ENCODE assay signal across 8 cellular contexts in genomic region chr12:123267335-123267920, GRCh38. TPM values are rescaled to one million over a fixed set of nuclear protein-coding genes. Genes with fewer than 3 reads are reported as not detected.
A peak's percentile ranks its signal among the peaks of the same experiment; 100 is the strongest.
DNase-seq lines count a peak whose midpoint lies in the region; ATAC-seq and TF ChIP-seq lines count a peak whose summit lies in the region.
"Had no signal": no experiment of that assay in that cellular context is flagged by ENCODE, and none has a peak within 500 bp of the region (broad histone marks: within the 10 kb centered on the region; RNA-seq: fewer than 3 reads in every experiment).

No MANE protein-coding gene starts in this region.

- WGBS in mesendoderm (ENCODE audit: extremely low coverage, insufficient coverage, low lambda C conversion rate): no CpG with 5 or more reads among the region's 7 CpGs
- 75 to 91% (median 82%) methylated on average over 5 to 7 of the region's 7 CpGs for WGBS in spleen, 5 donors
- 95% methylated on average over 3 of the region's 7 CpGs for WGBS in right lobe of liver (ENCODE audit: insufficient coverage, low coverage, low lambda C conversion rate, missing lambda C conversion rate)

- no peak overlapping the region for H3K4me2 ChIP-seq in mesendoderm (ENCODE audit: low read length)

- H2AK5ac ChIP-seq in mesendoderm (ENCODE audit: low read length): no peak overlapping the region

- H3K36me3 ChIP-seq in adipocyte (ENCODE audit: control insufficient read depth, insufficient read depth, low read length, severe bottlenecking) (peaks cover 22% of the 10 kb centered on the region), mesendoderm (ENCODE audit: control insufficient read depth, insufficient read depth, low read length) (peaks cover 10% of the 10 kb centered on the region), spleen (peaks cover 0 to 48% (median 2%) of the 10 kb centered on the region in 6 donors), right lobe of liver (peaks cover 0 to 4% (median under 1%) of the 10 kb centered on the region in 4 donors)

- no peak for TF ChIP-seq CTCF in HL-60 (IDR thresholded peaks at IDR 0.05; ENCODE audit: insufficient read depth, low read length)
- no peak for TF ChIP-seq CTCF in spleen (IDR thresholded peaks at IDR 0.05 in 8 of 11, conservative IDR thresholded peaks at IDR 0.05 in 3 of 11)
- TF ChIP-seq CTCF in right lobe of liver (IDR thresholded peaks at IDR 0.05): no peak

- peaks cover 14% of the 10 kb centered on the region for H3K79me1 ChIP-seq in mesendoderm (ENCODE audit: low read length)

- H3K27ac ChIP-seq in HL-60 (replicated peaks): peak overlapping the region; percentile 38
- H3K27ac ChIP-seq in mesendoderm (ENCODE audit: low read depth, low read length): no peak overlapping the region
- H3K27ac ChIP-seq in spleen: peak overlapping the region in 7 of 8 donors; percentile 42 to 86 (median 71)
- no peak overlapping the region for H3K27ac ChIP-seq in right lobe of liver

- no peak overlapping the region for H3K4ac ChIP-seq in mesendoderm (ENCODE audit: low read depth, low read length)

- intact Hi-C loops in spleen (cut with DNase I; ENCODE audit: low total_unique reads): no loop called here
- intact Hi-C loops in right lobe of liver (cut with DNase I): no loop called here

- H2BK5ac ChIP-seq in mesendoderm (ENCODE audit: low read length): no peak overlapping the region

- no peak overlapping the region for H3K9ac ChIP-seq in adipocyte (ENCODE audit: low read length)
- peak overlapping the region; percentile 16 for H3K9ac ChIP-seq in mesendoderm (ENCODE audit: low read length)

- no peaks in the 10 kb centered on the region for H3K9me3 ChIP-seq in adipocyte (ENCODE audit: control insufficient read depth, low read length)
- no peaks in the 10 kb centered on the region for H3K9me3 ChIP-seq in spleen
- H3K9me3 ChIP-seq in right lobe of liver: no peaks in the 10 kb centered on the region

- no peak overlapping the region for H2BK15ac ChIP-seq in mesendoderm (replicated peaks; ENCODE audit: low read depth)

- H3K79me2 ChIP-seq in mesendoderm (ENCODE audit: control insufficient read depth, insufficient read depth, low read length): peaks cover 66% of the 10 kb centered on the region

- H2BK120ac ChIP-seq in mesendoderm (ENCODE audit: low read depth, low read length): no peak overlapping the region

- H4K5ac ChIP-seq in mesendoderm (ENCODE audit: low read length): no peak overlapping the region

- H3K4me3 ChIP-seq in HL-60 (replicated peaks; ENCODE audit: insufficient read depth, low read length): no peak overlapping the region
- no peak overlapping the region for H3K4me3 ChIP-seq in adipocyte (ENCODE audit: low read length)
- H3K4me3 ChIP-seq in mesendoderm (ENCODE audit: low read length): no peak overlapping the region
- H3K4me3 ChIP-seq in spleen: peak overlapping the region in 1 of 8 donors; percentile 70
- H3K4me3 ChIP-seq in right lobe of liver: no peak overlapping the region

- peak overlapping the region; percentile 24 for H3K23ac ChIP-seq in mesendoderm (ENCODE audit: low read length)

- ATAC-seq in right lobe of liver: no peak

- H3K27me3 ChIP-seq in HL-60 (ENCODE audit: insufficient read depth, poor library complexity, severe bottlenecking): no peaks in the 10 kb centered on the region
- no peaks in the 10 kb centered on the region for H3K27me3 ChIP-seq in adipocyte (replicated peaks; ENCODE audit: control insufficient read depth, insufficient read depth, low read length)
- H3K27me3 ChIP-seq in mesendoderm (ENCODE audit: insufficient read depth, low read length, poor library complexity): no peaks in the 10 kb centered on the region
- peaks cover 0 to 3% (median 0%) of the 10 kb centered on the region in 7 donors for H3K27me3 ChIP-seq in spleen (replicated peaks in 1 of 7)
- no peaks in the 10 kb centered on the region for H3K27me3 ChIP-seq in right lobe of liver

- peaks cover 15% of the 10 kb centered on the region for H3K4me1 ChIP-seq in adipocyte (ENCODE audit: control insufficient read depth, insufficient read depth, low read length)
- no peaks in the 10 kb centered on the region for H3K4me1 ChIP-seq in mesendoderm (ENCODE audit: control insufficient read depth, low read depth, low read length)
- peaks cover 28 to 45% (median 38%) of the 10 kb centered on the region in 6 donors for H3K4me1 ChIP-seq in spleen
- peaks cover 0 to 9% (median 3%) of the 10 kb centered on the region in 4 donors for H3K4me1 ChIP-seq in right lobe of liver

- DNase-seq in HL-60 (ENCODE audit: low read depth in 1 of 2, low spot score in 1 of 2) (no peak), adipocyte (ENCODE audit: low read depth) (peak; percentile 13), mesendoderm (no peak), spleen (no peak), UCSD-AML1 (lab: John Stamatoyannopoulos, UW; ENCODE audit: unreplicated experiment) (no peak), right lobe of liver (no peak), T1000 (lab: John Stamatoyannopoulos, UW) (no peak)
- DNase-seq: activated CD4-positive, alpha-beta T cell treated with anti-CD3 and anti-CD28 coated beads, Interleukin-2, amount 50 U/mL, for 48 hours had no signal

- peak overlapping the region; percentile 25 for H3K56ac ChIP-seq in mesendoderm (ENCODE audit: low read length)

- TF ChIP-seq POLR2A in spleen (IDR thresholded peaks at IDR 0.05): no peak
- TF ChIP-seq POLR2A in right lobe of liver (IDR thresholded peaks at IDR 0.05): no peak

- no peak overlapping the region for H4K8ac ChIP-seq in mesendoderm (ENCODE audit: low read depth, low read length)

- H3K18ac ChIP-seq in mesendoderm (ENCODE audit: low read length): no peak overlapping the region

RNA-seq across cellular contexts. Expression of gene CDK2AP1, which starts 4.2 kb away (rescaled TPM):
- 398 TPM for polyA plus RNA-seq in mesendoderm (2013, experiment 1 of 2)
- 394 TPM for polyA plus RNA-seq in mesendoderm (2013, experiment 2 of 2)
- total RNA-seq in spleen (10 to 100 TPM; 40.9 to 91.1 (median 68.2) TPM), right lobe of liver (10 to 100 TPM; 24.9 to 44.0 (median 33.0) TPM)
- polyA plus RNA-seq in spleen: 10 to 100 TPM; 50.5 to 97.1 (median 69.2) TPM

RNA-seq across cellular contexts. Expression of gene MTRFR, which starts 34.2 kb away (rescaled TPM):
- 8.7 TPM for polyA plus RNA-seq in mesendoderm (2013, experiment 1 of 2)
- polyA plus RNA-seq in mesendoderm (2013, experiment 2 of 2): 9.2 TPM
- total RNA-seq in spleen (10 to 100 TPM; 11.9 to 21.0 (median 14.8) TPM), right lobe of liver (1 to 10 TPM; 6.5 to 8.6 (median 7.4) TPM)
- polyA plus RNA-seq in spleen: 10 to 100 TPM; 15.8 to 17.4 (median 17.3) TPM

RNA-seq across cellular contexts. Expression of gene MPHOSPH9, which starts 34.5 kb away (rescaled TPM):
- polyA plus RNA-seq in mesendoderm (2013, experiment 1 of 2): 17.9 TPM
- polyA plus RNA-seq in mesendoderm (2013, experiment 2 of 2): 23.2 TPM
- total RNA-seq in spleen (10 to 100 TPM; 34.6 to 97.3 (median 43.8) TPM), right lobe of liver (10 to 100 TPM; 14.5 to 25.7 (median 19.1) TPM)
- polyA plus RNA-seq in spleen: 1 to 10 TPM; 7.1 to 8.2 (median 7.2) TPM

Comparison
In these comparisons a context has a peak if more than half of its experiments do, and no peak if none do; other contexts are left out.
1. H3K27ac ChIP-seq: peak in HL-60 (single experiment) and spleen (7 of 8); none in mesendoderm (single experiment) and right lobe of liver (0 of 3).